ENCODE assay signal across 13 cellular contexts in the genomic region with DNA sequence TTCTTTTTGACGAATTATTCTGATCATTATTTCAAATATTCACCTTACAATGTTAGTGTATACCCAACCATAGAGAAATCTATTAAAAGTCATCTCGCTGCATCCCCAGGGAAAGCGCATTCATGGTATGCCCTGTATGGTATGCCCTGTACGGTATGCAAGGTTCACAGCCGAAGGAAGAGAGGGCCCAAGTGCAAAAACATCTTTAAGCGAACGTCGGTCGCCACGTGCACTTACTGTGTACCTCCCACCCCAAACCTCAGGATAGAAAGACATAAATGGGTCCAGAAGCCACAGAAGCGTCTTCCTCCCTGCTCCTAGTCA. TPM values are rescaled to one million over a fixed set of nuclear protein-coding genes. Genes with fewer than 3 reads are reported as not detected.
DNase-seq lines count a peak whose midpoint lies in the region; ATAC-seq and TF ChIP-seq lines count a peak whose summit lies in the region.
"Had no signal": no experiment of that assay in that cellular context is flagged by ENCODE, and none has a peak within 500 bp of the region (broad histone marks: within the 10 kb centered on the region; RNA-seq: fewer than 3 reads in every experiment).

No MANE protein-coding gene starts in this region.

- H3K4me1 Mint-ChIP-seq in activated T-cell treated with anti-CD3 and anti-CD28 coated beads, Interleukin-2, amount 50 U/mL, for 72 hours (ENCODE audit: low read depth): peaks cover 17% of the 10 kb centered on the region
- H3K4me1 Mint-ChIP-seq in naive B cell: peaks cover 33 to 43% (median 36%) of the 10 kb centered on the region in 3 donors
- H3K4me1 Mint-ChIP-seq: activated naive CD4-positive, alpha-beta T cell treated with anti-CD3 and anti-CD28 coated beads, Interleukin-2, amount 50 U/mL, for 24 hours had no signal

- 39 to 43% methylated on average over 11 of the region's 11 CpGs for WGBS in gastroesophageal sphincter (ENCODE audit: low coverage in 1 of 2), 2 donors

- H3K27me3 ChIP-seq in thoracic aorta (replicated peaks; ENCODE audit: insufficient read depth) (no peaks in the 10 kb centered on the region), gastroesophageal sphincter (peaks cover 78% of the 10 kb centered on the region)

- H3K27ac Mint-ChIP-seq in activated T-cell treated with anti-CD3 and anti-CD28 coated beads, Interleukin-2, amount 50 U/mL, for 72 hours: no peak overlapping the region
- no peak overlapping the region for H3K27ac Mint-ChIP-seq in naive B cell
- H3K27ac Mint-ChIP-seq: activated naive CD4-positive, alpha-beta T cell treated with anti-CD3 and anti-CD28 coated beads, Interleukin-2, amount 50 U/mL, for 24 hours had no signal

- peak overlapping the region; percentile 48 for H3K4me3 ChIP-seq in epithelial cell of proximal tubule (ENCODE audit: low read depth, low read length)
- peak overlapping the region; percentile 68 for H3K4me3 ChIP-seq in thoracic aorta
- H3K4me3 ChIP-seq in gastroesophageal sphincter: peak overlapping the region in 1 of 2 donors; percentile 45

- peaks cover 67% of the 10 kb centered on the region for H3K27me3 Mint-ChIP-seq in activated T-cell treated with anti-CD3 and anti-CD28 coated beads, Interleukin-2, amount 50 U/mL, for 72 hours (ENCODE audit: low read depth)
- peaks cover 58 to 76% (median 62%) of the 10 kb centered on the region in 3 donors for H3K27me3 Mint-ChIP-seq in naive B cell

- TF ChIP-seq EP300 in gastroesophageal sphincter (IDR thresholded peaks at IDR 0.05): no peak

- H3K36me3 Mint-ChIP-seq in activated T-cell treated with anti-CD3 and anti-CD28 coated beads, Interleukin-2, amount 50 U/mL, for 72 hours (ENCODE audit: insufficient read depth in 2 of 2): peaks cover 4 to 9% of the 10 kb centered on the region in 2 donors
- peaks cover 0 to 6% of the 10 kb centered on the region in 2 donors for H3K36me3 Mint-ChIP-seq in naive B cell
- H3K36me3 Mint-ChIP-seq: activated naive CD4-positive, alpha-beta T cell treated with anti-CD3 and anti-CD28 coated beads, Interleukin-2, amount 50 U/mL, for 24 hours had no signal

- H3K9me3 ChIP-seq in thoracic aorta (no peaks in the 10 kb centered on the region), gastroesophageal sphincter (peaks cover 0 to 4% (median 0%) of the 10 kb centered on the region in 3 donors)

- no peak for TF ChIP-seq POLR2A in gastroesophageal sphincter (IDR thresholded peaks at IDR 0.05)

- H3K36me3 ChIP-seq in thoracic aorta (no peaks in the 10 kb centered on the region), gastroesophageal sphincter (no peaks in the 10 kb centered on the region)

- H3K27ac ChIP-seq in thoracic aorta: no peak overlapping the region
- H3K27ac ChIP-seq in gastroesophageal sphincter: no peak overlapping the region

- H3K4me3 Mint-ChIP-seq in activated T-cell treated with anti-CD3 and anti-CD28 coated beads, Interleukin-2, amount 50 U/mL, for 72 hours: peak overlapping the region; percentile 48 to 71
- peak overlapping the region; percentile 73 to 94 (median 88) for H3K4me3 Mint-ChIP-seq in naive B cell
- H3K4me3 Mint-ChIP-seq: activated naive CD4-positive, alpha-beta T cell treated with anti-CD3 and anti-CD28 coated beads, Interleukin-2, amount 50 U/mL, for 24 hours had no signal

- no peak for DNase-seq in activated T-cell treated with anti-CD3 and anti-CD28 coated beads, Interleukin-2, amount 50 U/mL, for 72 hours
- DNase-seq in activated T-cell treated with anti-CD3 and anti-CD28 coated beads, Interleukin-2, amount 50 U/mL, for 48 hours: no peak
- DNase-seq in epithelial cell of proximal tubule (ENCODE audit: low read depth) (no peak), naive B cell (no peak), thoracic aorta (ENCODE audit: low spot score) (no peak), left lobe of liver (ENCODE audit: low spot score) (no peak)
- DNase-seq: ACHN; NCI-H526; SIG-M5; stimulated activated naive CD4-positive, alpha-beta T cell had no signal

- ATAC-seq in activated T-cell treated with anti-CD3 and anti-CD28 coated beads, Interleukin-2, amount 50 U/mL, for 72 hours (replicated peaks in 1 of 2): peak in 1 of 2 donors; percentile 15
- peak; percentile 38 to 44 for ATAC-seq in naive B cell (ENCODE audit: low read depth in 2 of 2)
- ATAC-seq in thoracic aorta (ENCODE audit: insufficient number of reproducible peaks, low FRiP score, low read depth): no peak
- ATAC-seq in GM19035 (IDR thresholded peaks at IDR 0.05; ENCODE audit: unreplicated experiment): no peak
- ATAC-seq in gastroesophageal sphincter: no peak
- no peak for ATAC-seq in left lobe of liver

- H3K4me1 ChIP-seq in thoracic aorta (ENCODE audit: control insufficient read depth in 1 of 2, low read depth in 2 of 2) (peaks cover 0 to 23% of the 10 kb centered on the region in 2 donors), gastroesophageal sphincter (peaks cover 0 to 26% (median 0%) of the 10 kb centered on the region in 3 donors)

- TF ChIP-seq CTCF in epithelial cell of proximal tubule (conservative IDR thresholded peaks at IDR 0.05; ENCODE audit: low read depth, low read length) (no peak), thoracic aorta (IDR thresholded peaks at IDR 0.05) (no peak), gastroesophageal sphincter (IDR thresholded peaks at IDR 0.05) (no peak)

- peaks cover 1% of the 10 kb centered on the region in 2 donors for H3K9me3 Mint-ChIP-seq in activated T-cell treated with anti-CD3 and anti-CD28 coated beads, Interleukin-2, amount 50 U/mL, for 72 hours
- peaks cover 0 to 4% (median 0%) of the 10 kb centered on the region in 7 donors for H3K9me3 Mint-ChIP-seq in naive B cell

RNA-seq across cellular contexts. Expression of gene HLX, which starts 14.4 kb away (rescaled TPM):
- total RNA-seq in activated T-cell treated with anti-CD3 and anti-CD28 coated beads, Interleukin-2, amount 50 U/mL, for 72 hours: 1 to 10 TPM in 1 of 2 donors, under 1 TPM in 1; 0.55 to 2.0 TPM
- total RNA-seq in epithelial cell of proximal tubule (0.63 and 0.87 TPM in 2 replicates), thoracic aorta (10 to 100 TPM; 11.0 to 33.5 TPM), gastroesophageal sphincter (10 to 100 TPM in 3 of 4 donors, 1 to 10 TPM in 1; 7.1 to 18.1 (median 13.5) TPM), left lobe of liver (11.0 TPM)
- 1 to 10 TPM in 4 of 6 donors, under 1 TPM in 1, not detected in 1; 0.92 to 3.5 (median 2.7) TPM for polyA plus RNA-seq in naive B cell (ENCODE audit: low read depth in 6 of 6)

Comparison
In these comparisons a context has a peak if more than half of its experiments do, and no peak if none do; other contexts are left out.
1. ATAC-seq: peak in naive B cell (2 of 2); none in thoracic aorta (single experiment), GM19035 (single experiment), gastroesophageal sphincter (single experiment) and left lobe of liver (single experiment).